Comparison of ENCODE assay signal across 8 cellular contexts in genomic region chr20:47664068-47664437, GRCh38.
DNase-seq lines count a peak whose midpoint lies in the region; ATAC-seq, FAIRE-seq and TF ChIP-seq lines count a peak whose summit lies in the region.
"Had no signal": no experiment of that assay in that cellular context is flagged by ENCODE, and none has a peak within 500 bp of the region (broad histone marks: within the 10 kb centered on the region; RNA-seq: fewer than 3 reads in every experiment).

No MANE protein-coding gene starts in this region.

- H4K20me1 ChIP-seq in Loucy (ENCODE audit: insufficient read depth, low read length, poor library complexity, severe bottlenecking), result no peaks in the 10 kb centered on the region
- H4K20me1 ChIP-seq in H1 (replicated peaks in 1 of 2; ENCODE audit: control insufficient read depth in 1 of 2, insufficient read depth in 2 of 2, low read length in 2 of 2), result no peaks in the 10 kb centered on the region

- H2AFZ ChIP-seq in Loucy (ENCODE audit: low read length) (peak overlapping the region; percentile 57; the same call in 1 of the 2 replicates), H1 (ENCODE audit: low read length) (no peak overlapping the region)

- H3K4me3 ChIP-seq in Loucy (ENCODE audit: low read length, poor library complexity, severe bottlenecking), result no peak overlapping the region
- no peak overlapping the region for H3K4me3 ChIP-seq in H1 (ENCODE audit: extremely low read depth in 1 of 4, insufficient read depth in 2 of 4, low read depth in 3 of 4, low read length in 4 of 4)
- H3K4me3 ChIP-seq: right lobe of liver had no signal

- no peak overlapping the region for H3K56ac ChIP-seq in H1 (replicated peaks; ENCODE audit: insufficient read length, low read depth, low read length)

- H3K9me2 ChIP-seq in Loucy (replicated peaks; ENCODE audit: low read depth, low read length), result no peaks in the 10 kb centered on the region

- H3K79me1 ChIP-seq in H1 (ENCODE audit: low read depth, low read length), result no peaks in the 10 kb centered on the region

- 0 out of 2 replicates have a peak overlapping the region, but pooled peaks have one; percentile 18 for H2BK5ac ChIP-seq in H1 (ENCODE audit: low read depth, low read length)

- TF ChIP-seq CTCF in Loucy (conservative IDR thresholded peaks at IDR 0.05; ENCODE audit: low read length) (peak; percentile 8; the same call in 1 of the 2 replicates), H1 (IDR thresholded peaks at IDR 0.05; ENCODE audit: control extremely low read depth in 1 of 3, insufficient read depth in 1 of 3, low read depth in 1 of 3, low read length in 3 of 3) (no peak)

- no peak overlapping the region for H2AK5ac ChIP-seq in H1 (ENCODE audit: low read depth, low read length)

- H3K23me2 ChIP-seq in H1 (ENCODE audit: low read depth, low read length), result no peaks in the 10 kb centered on the region

- H3K9me3 ChIP-seq in Loucy (ENCODE audit: insufficient read depth, low read depth, low read length) (no peaks in the 10 kb centered on the region), H1 (ENCODE audit: insufficient read depth in 2 of 2, low read depth in 1 of 2, low read length in 1 of 2) (no peaks in the 10 kb centered on the region)
- H3K9me3 ChIP-seq: right lobe of liver had no signal

- no peak overlapping the region for H3K4ac ChIP-seq in H1 (replicated peaks; ENCODE audit: insufficient read length, low read depth, low read length)

- H3K36me3 ChIP-seq in Loucy (ENCODE audit: insufficient read depth, low read length) (no peaks in the 10 kb centered on the region), H1 (ENCODE audit: control insufficient read depth in 2 of 4, insufficient read depth in 4 of 4, low read length in 3 of 4) (peaks cover 0 to 3% (median 0%) of the 10 kb centered on the region in 4 experiments; a peak in 2 of 8 replicates)

- FAIRE-seq in H1 (lab: Jason Lieb, UNC), result no peak

- H2BK12ac ChIP-seq in H1 (ENCODE audit: low read depth, low read length), result no peak overlapping the region

- H3F3A ChIP-seq in Loucy (ENCODE audit: low read depth), result no peaks in the 10 kb centered on the region

- POLR2A ChIA-PET in H1 (lab: Charles Lee; ENCODE audit: partially characterized antibody), result interaction anchor here (1.0 to 1.2 kb wide), 2 partner anchors 11 to 956 kb away, joined by 3 to 4 read pairs; no protein-coding TSS in a partner anchor

- no peak overlapping the region for H3K4me2 ChIP-seq in Loucy (ENCODE audit: low read depth, low read length, poor library complexity, severe bottlenecking)
- H3K4me2 ChIP-seq in H1 (ENCODE audit: insufficient read depth in 1 of 2, low read depth in 2 of 2, low read length in 2 of 2), result no peak overlapping the region

- no peak overlapping the region for H4K5ac ChIP-seq in H1 (ENCODE audit: insufficient read length, low read depth, low read length)

- no peak for TF ChIP-seq EP300 in H1 (IDR thresholded peaks at IDR 0.05; ENCODE audit: borderline replicate concordance in 1 of 2, low read depth in 2 of 2, low read length in 2 of 2)

- no peak overlapping the region for H3K23ac ChIP-seq in H1 (ENCODE audit: insufficient read length)

- intact Hi-C loops in sciatic nerve (cut with DNase I), result loop anchor here (5.0 kb wide), 1 partner anchor 958 kb away; no protein-coding TSS in a partner anchor

- no peak overlapping the region for H2BK120ac ChIP-seq in H1 (replicated peaks; ENCODE audit: low read depth, low read length)

- H3K14ac ChIP-seq in H1 (ENCODE audit: insufficient read length), result no peak overlapping the region

- H3K4me1 ChIP-seq in Loucy (ENCODE audit: insufficient read depth, low read length, poor library complexity, severe bottlenecking), result no peaks in the 10 kb centered on the region
- H3K4me1 ChIP-seq in H1 (replicated peaks in 1 of 4; ENCODE audit: control insufficient read depth in 3 of 4, insufficient read depth in 4 of 4, low read length in 3 of 4), result peaks cover 0 to 4% (median 1%) of the 10 kb centered on the region in 4 experiments; a peak in 4 of 7 replicates

- no peak for TF ChIP-seq RAD21 in H1 (IDR thresholded peaks at IDR 0.05 in 1 of 2, conservative IDR thresholded peaks at IDR 0.05 in 1 of 2; ENCODE audit: low read depth in 2 of 2, low read length in 2 of 2)

- ATAC-seq in sciatic nerve, result peak; percentile 9
- ATAC-seq in GM21723 (IDR thresholded peaks at IDR 0.05; ENCODE audit: unreplicated experiment), result no peak
- no peak for ATAC-seq in HG03565 (IDR thresholded peaks at IDR 0.05; ENCODE audit: unreplicated experiment)

- no peak overlapping the region for H4K91ac ChIP-seq in H1 (replicated peaks; ENCODE audit: insufficient read length, low read length)

- no peak overlapping the region for H3K27ac ChIP-seq in H1 (ENCODE audit: low read depth, low read length)
- H3K27ac ChIP-seq: right lobe of liver had no signal

- no peak overlapping the region for H4K8ac ChIP-seq in H1 (ENCODE audit: extremely low read depth, insufficient read depth, low read length)

- H3K79me2 ChIP-seq in Loucy (ENCODE audit: insufficient read depth, low read length) (no peaks in the 10 kb centered on the region), H1 (ENCODE audit: control insufficient read depth in 1 of 2, insufficient read depth in 2 of 2, low read length in 2 of 2) (no peaks in the 10 kb centered on the region)

- no peak overlapping the region for H2BK15ac ChIP-seq in H1 (ENCODE audit: low read length)

- H2BK20ac ChIP-seq in H1 (ENCODE audit: low read length), result no peak overlapping the region

- no peaks in the 10 kb centered on the region for H3K27me3 ChIP-seq in Loucy (ENCODE audit: insufficient read depth, low read length, poor library complexity, severe bottlenecking)
- H3K27me3 ChIP-seq in H1 (replicated peaks in 1 of 4; ENCODE audit: control insufficient read depth in 3 of 4, extremely low read depth in 1 of 4, insufficient read depth in 3 of 4, low read length in 3 of 4), result no peaks in the 10 kb centered on the region
- H3K27me3 ChIP-seq: right lobe of liver had no signal

- CTCF ChIA-PET in H1 (lab: Charles Lee; ENCODE audit: partially characterized antibody), result interaction anchor here (0.5 to 8.2 kb wide), 38 partner anchors 8 to 960 kb away, joined by 3 to 92 read pairs (median 4); partner anchors contain the start of gene NCOA3

- WGBS in H1 (ENCODE audit: extremely low coverage in 1 of 2, insufficient coverage in 1 of 2, insufficient read length in 1 of 2, insufficient replicate concordance in 2 of 2, low coverage in 1 of 2, low lambda C conversion rate in 2 of 2, missing lambda C conversion rate in 1 of 2), 2 experiments, result 94% methylated on average over 2 of the region's 2 CpGs; no CpG with 5 or more reads in 1 of the 2 experiments

- TF ChIP-seq POLR2A in GM15510 (IDR thresholded peaks at IDR 0.05; ENCODE audit: borderline replicate concordance, extremely low read depth, insufficient read length) (peak; percentile 13), H1 (IDR thresholded peaks at IDR 0.05; ENCODE audit: control extremely low read depth in 1 of 2, low read depth in 2 of 2, low read length in 2 of 2) (no peak)

- DNase-seq in H1 (ENCODE audit: low read depth in 1 of 2, low spot score in 2 of 2) (no peak), sciatic nerve (ENCODE audit: low spot score) (no peak), AG08396 (ENCODE audit: low spot score) (no peak)

- H3K9ac ChIP-seq in Loucy (ENCODE audit: low read depth, low read length, poor library complexity, severe bottlenecking), result no peak overlapping the region
- H3K9ac ChIP-seq in H1 (replicated peaks in 1 of 4; ENCODE audit: extremely low read depth in 1 of 4, low read depth in 3 of 4, low read length in 3 of 4), result no peak overlapping the region

- H3K18ac ChIP-seq in H1 (ENCODE audit: extremely low read depth, low read length), result peak overlapping the region; percentile 39; the same call in 1 of the 2 replicates

TF ChIP-seq in H1, 55 proteins besides CTCF, POLR2A, EP300 and RAD21:
- TF ChIP-seq SIRT6 (IDR thresholded peaks at IDR 0.05; ENCODE audit: low read length) (no peak), KDM5A (IDR thresholded peaks at IDR 0.05; ENCODE audit: low read length) (no peak), RNF2 (IDR thresholded peaks at IDR 0.05; ENCODE audit: borderline replicate concordance, low read depth, low read length, missing control alignments, poor library complexity, severe bottlenecking) (no peak), YY1 (IDR thresholded peaks at IDR 0.05; ENCODE audit: low read depth, low read length) (no peak), POLR2AphosphoS5 (IDR thresholded peaks at IDR 0.05; ENCODE audit: low read depth, low read length) (no peak), CHD2 (IDR thresholded peaks at IDR 0.05; ENCODE audit: low read length) (no peak), TAF7 (optimal IDR thresholded peaks at IDR 0.05; ENCODE audit: borderline replicate concordance, low read depth, low read length) (no peak), SP1 (IDR thresholded peaks at IDR 0.05; ENCODE audit: low read depth, low read length) (no peak), ZNF274 (IDR thresholded peaks at IDR 0.05; ENCODE audit: borderline replicate concordance, extremely low read depth, low read length) (no peak), CREB1 (IDR thresholded peaks at IDR 0.05) (no peak), GABPA (IDR thresholded peaks at IDR 0.05; ENCODE audit: borderline replicate concordance, insufficient read depth, low read length) (no peak)
